Comparison of ENCODE assay signal across 17 cellular contexts in genomic region chr2:17583646-17584045, GRCh38. TPM values are rescaled to one million over a fixed set of nuclear protein-coding genes. Genes with fewer than 3 reads are reported as not detected.
DNase-seq lines count a peak whose midpoint lies in the region; ATAC-seq and TF ChIP-seq lines count a peak whose summit lies in the region.
"Had no signal": no experiment of that assay in that cellular context is flagged by ENCODE, and none has a peak within 500 bp of the region (broad histone marks: within the 10 kb centered on the region; RNA-seq: fewer than 3 reads in every experiment).

No MANE protein-coding gene starts in this region.

- peak; percentile 87 for ATAC-seq in left ventricle myocardium superior
- ATAC-seq in GM18907 (IDR thresholded peaks at IDR 0.05; ENCODE audit: unreplicated experiment) = no peak

- H3K9me3 ChIP-seq in MG63 (no peaks in the 10 kb centered on the region), ascending aorta (no peaks in the 10 kb centered on the region)
- H3K9me3 ChIP-seq: SK-N-SH had no signal

- H3K4me3 ChIP-seq in MG63 (no peak overlapping the region), cardiac fibroblast (replicated peaks in 1 of 2; ENCODE audit: low read depth in 2 of 2, low read length in 2 of 2) (no peak overlapping the region), fibroblast of mammary gland (ENCODE audit: control insufficient read depth, low read depth, low read length) (no peak overlapping the region), ascending aorta (no peak overlapping the region)

- H3K27me3 ChIP-seq in MG63 = no peaks in the 10 kb centered on the region
- H3K27me3 ChIP-seq in ascending aorta = no peaks in the 10 kb centered on the region

- H3K27ac ChIP-seq in ascending aorta = no peak overlapping the region
- H3K27ac ChIP-seq: C4-2B had no signal

- H3K4me1 ChIP-seq in ascending aorta = no peaks in the 10 kb centered on the region

- H3K36me3 ChIP-seq in MG63 (no peaks in the 10 kb centered on the region), ascending aorta (no peaks in the 10 kb centered on the region)

- TF ChIP-seq CTCF in cardiac fibroblast (IDR thresholded peaks at IDR 0.05; ENCODE audit: low read depth, low read length) (no peak), fibroblast of mammary gland (conservative IDR thresholded peaks at IDR 0.05; ENCODE audit: control insufficient read depth, insufficient read depth, low read depth, low read length) (no peak), ascending aorta (IDR thresholded peaks at IDR 0.05) (no peak)

- peak; percentile 54 for DNase-seq in MG63
- DNase-seq in cardiac fibroblast (ENCODE audit: low read depth in 2 of 2) = peak; percentile 42 to 56
- peak; percentile 41 for DNase-seq in fibroblast of mammary gland (ENCODE audit: low read depth)
- DNase-seq in left ventricle myocardium superior = no peak
- no peak for DNase-seq in ascending aorta (ENCODE audit: low spot score in 2 of 2)
- no peak for DNase-seq in activated naive CD4-positive, alpha-beta T cell (lab: John Stamatoyannopoulos, UW)
- DNase-seq: ACHN, DND-41, H9, NCI-H1105, NCI-H2081 treated with DMSO at 0.1 percent for 48 hours, SHP77, SK-N-SH had no signal

- intact Hi-C loops in left ventricle myocardium superior (cut with micrococcal nuclease) (no loop called here), ascending aorta (cut with DNase I) (no loop called here)

RNA-seq across cellular contexts. Expression of gene VSNL1, which starts 43.1 kb away (rescaled TPM):
- 0.66 and 30.3 TPM in 2 replicates for total RNA-seq in MG63 (2014; rRNA removed; shearing (Covaris generic); ENCODE audit: low replicate concordance)
- total RNA-seq in left ventricle myocardium superior = 18.6 TPM
- not detected for total RNA-seq in ascending aorta
- total RNA-seq: NCI-H460, OCI-LY7 had no signal

Comparison
In these comparisons a context has a peak if more than half of its experiments do, and no peak if none do; other contexts are left out.
1. DNase-seq: peak in MG63 (single experiment), cardiac fibroblast (2 of 2) and fibroblast of mammary gland (single experiment); none in left ventricle myocardium superior (single experiment), ascending aorta (0 of 2) and activated naive CD4-positive, alpha-beta T cell (0 of 4).